In the genomic region with DNA sequence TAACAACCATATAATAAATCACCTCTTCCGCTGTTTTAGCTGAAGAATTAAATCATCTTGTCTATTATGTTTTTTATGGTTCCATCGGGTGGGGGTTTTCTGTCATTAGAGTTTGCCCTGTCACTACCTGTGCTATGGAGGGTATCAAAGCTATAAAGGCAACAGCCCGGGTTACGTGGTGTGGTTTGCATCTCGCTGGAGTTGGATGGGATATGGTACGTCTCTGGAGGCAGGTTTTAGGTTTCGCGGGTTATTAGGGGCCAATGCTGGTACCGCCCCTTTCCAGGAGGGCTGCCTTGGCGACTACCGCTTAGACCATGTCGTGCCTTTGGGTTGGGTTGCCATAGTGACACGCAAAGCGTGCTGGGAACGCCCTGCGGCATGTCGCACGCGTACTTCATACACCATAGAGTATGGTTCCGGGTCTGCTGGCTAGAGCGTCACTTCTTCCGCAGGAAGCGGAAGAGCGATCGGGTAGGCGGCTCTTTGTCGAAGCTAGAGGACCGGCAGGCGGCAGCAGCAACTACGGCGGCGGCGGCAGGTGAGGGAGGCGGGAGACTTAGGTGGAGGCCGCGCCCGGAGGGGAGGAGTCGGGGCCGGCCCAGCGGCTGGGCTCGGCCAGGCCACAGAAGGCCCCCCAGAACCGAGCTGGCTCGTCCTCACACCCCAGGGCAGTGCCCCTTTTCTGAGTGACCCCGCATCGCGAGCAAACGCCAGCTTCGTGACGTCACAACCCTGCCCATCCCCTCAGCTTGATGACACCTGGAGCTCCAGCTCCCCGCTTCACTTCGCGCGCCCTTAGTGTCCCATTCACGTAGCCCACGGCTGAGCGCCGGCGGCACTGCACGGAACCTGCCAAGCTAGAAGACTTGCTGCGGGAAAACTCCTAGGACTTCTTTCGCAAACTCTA, we compare ENCODE assay signal across 8 cellular contexts. TPM values are rescaled to one million over a fixed set of nuclear protein-coding genes. Genes with fewer than 3 reads are reported as not detected.
DNase-seq lines count a peak whose midpoint lies in the region; ATAC-seq and TF ChIP-seq lines count a peak whose summit lies in the region.

A gene with protein sequence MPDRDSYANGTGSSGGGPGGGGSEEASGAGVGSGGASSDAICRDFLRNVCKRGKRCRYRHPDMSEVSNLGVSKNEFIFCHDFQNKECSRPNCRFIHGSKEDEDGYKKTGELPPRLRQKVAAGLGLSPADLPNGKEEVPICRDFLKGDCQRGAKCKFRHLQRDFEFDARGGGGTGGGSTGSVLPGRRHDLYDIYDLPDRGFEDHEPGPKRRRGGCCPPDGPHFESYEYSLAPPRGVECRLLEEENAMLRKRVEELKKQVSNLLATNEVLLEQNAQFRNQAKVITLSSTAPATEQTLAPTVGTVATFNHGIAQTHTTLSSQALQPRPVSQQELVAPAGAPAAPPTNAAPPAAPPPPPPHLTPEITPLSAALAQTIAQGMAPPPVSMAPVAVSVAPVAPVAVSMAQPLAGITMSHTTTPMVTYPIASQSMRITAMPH (plus strand): TSS at position 489 of the 910 bp plus-strand sequence. CDS start 2,297 bp downstream, outside the sequence.

- WGBS in transverse colon (ENCODE audit: low coverage in 1 of 2), 2 donors = 1% methylated on average over 41 of the region's 61 CpGs; no CpG with 5 or more reads in 1 of the 2 donors

- in situ Hi-C loops in transverse colon (cut with MboI; ENCODE audit: low pct_ligation_motif_present in 1 of 4, low pct_unique_long_range_greater_than_20kb in 1 of 4, low sequenced_read_pairs in 3 of 4) = loop anchor here in 2 of 4 donors (10.0 kb wide), 2 partner anchors 73 to 393 kb away; a partner anchor contains a TSS

- peak within 1 kb of the TSS; percentile 64 for H3K9ac ChIP-seq in parathyroid adenoma

- peaks cover 28% of the 10 kb centered on the region for H3K4me1 ChIP-seq in cardiac muscle cell (ENCODE audit: low read depth)
- H3K4me1 ChIP-seq in parathyroid adenoma = peaks cover 11% of the 10 kb centered on the region
- H3K4me1 ChIP-seq in transverse colon = peaks cover 8 to 29% (median 20%) of the 10 kb centered on the region in 4 donors

- H3K4me3 ChIP-seq in GM12865 (ENCODE audit: low read depth, low read length) (peak within 1 kb of the TSS; percentile 98), cardiac muscle cell (peak within 1 kb of the TSS; percentile 93), parathyroid adenoma (ENCODE audit: low read depth, low read length) (peak within 1 kb of the TSS; percentile 98), transverse colon (peak within 1 kb of the TSS; percentile 54 to 89 (median 70))

- TF ChIP-seq POLR2A in transverse colon (IDR thresholded peaks at IDR 0.05) = peak; percentile 90

- ATAC-seq in HG02642 (IDR thresholded peaks at IDR 0.05; ENCODE audit: poor library complexity, unreplicated experiment) = peak; percentile 84

- H3K27ac ChIP-seq in cardiac muscle cell (peak within 1 kb of the TSS; percentile 96), parathyroid adenoma (peak within 1 kb of the TSS; percentile 97), transverse colon (peak within 1 kb of the TSS; percentile 91 to 99 (median 96))

- H3K27me3 ChIP-seq in cardiac muscle cell (no peaks in the 10 kb centered on the region), parathyroid adenoma (ENCODE audit: control insufficient read depth, insufficient read depth, low read length) (no peaks in the 10 kb centered on the region), transverse colon (no peaks in the 10 kb centered on the region)

- H2AFZ ChIP-seq in parathyroid adenoma = peak within 1 kb of the TSS; percentile 81

- H3K9me3 ChIP-seq in cardiac muscle cell (ENCODE audit: low read depth) (no peaks in the 10 kb centered on the region), parathyroid adenoma (ENCODE audit: control insufficient read depth, low read length) (no peaks in the 10 kb centered on the region), transverse colon (no peaks in the 10 kb centered on the region)

- no peak for TF ChIP-seq EP300 in transverse colon (IDR thresholded peaks at IDR 0.05; ENCODE audit: low read depth)

- H3K36me3 ChIP-seq in cardiac muscle cell = peaks cover 3% of the 10 kb centered on the region
- H3K36me3 ChIP-seq in parathyroid adenoma (ENCODE audit: control insufficient read depth, insufficient read depth, low read length) = no peaks in the 10 kb centered on the region
- H3K36me3 ChIP-seq in transverse colon = peaks cover 0 to 5% (median 0%) of the 10 kb centered on the region in 4 donors

- H3K4me2 ChIP-seq in parathyroid adenoma (ENCODE audit: low read length) = peak within 1 kb of the TSS; percentile 94

- peak; percentile 100 for DNase-seq in GM12865 (ENCODE audit: low read depth)
- peak; percentile 94 for DNase-seq in NCI-H1105 (lab: John Stamatoyannopoulos, UW)
- DNase-seq in SKM-1 treated with dmso at 0.1 percent for 144 hours (lab: John Stamatoyannopoulos, UW; ENCODE audit: unreplicated experiment) = peak; percentile 88
- peak; percentile 94 for DNase-seq in activated naive CD8-positive, alpha-beta T cell treated with anti-CD3 and anti-CD28 coated beads, Interleukin-2, amount 50 U/mL, for 16 hours (ENCODE audit: low read depth, low spot score)
- peak; percentile 99 for DNase-seq in cardiac muscle cell (ENCODE audit: low read depth in 1 of 2, low spot score in 1 of 2)
- peak; percentile 99 for DNase-seq in transverse colon

- TF ChIP-seq CTCF in GM12865 (IDR thresholded peaks at IDR 0.05; ENCODE audit: insufficient read depth, low read depth, low read length, missing control alignments) = peak; percentile 45
- peak; percentile 59 for TF ChIP-seq CTCF in cardiac muscle cell (IDR thresholded peaks at IDR 0.05; ENCODE audit: low read depth, low read length)
- TF ChIP-seq CTCF in parathyroid adenoma (IDR thresholded peaks at IDR 0.05) = peak; percentile 76
- TF ChIP-seq CTCF in transverse colon (IDR thresholded peaks at IDR 0.05) = peak in 4 of 5 experiments; percentile 41 to 83 (median 52)

- intact Hi-C loops in transverse colon (cut with DNase I; ENCODE audit: low total_unique reads) = loop anchor here (2.0 kb wide), 2 partner anchors 71 to 105 kb away; a partner anchor contains a TSS

- peaks cover 2% of the 10 kb centered on the region for H3K79me2 ChIP-seq in parathyroid adenoma

RNA-seq across cellular contexts. Expression of the gene that starts here (rescaled TPM):
- total RNA-seq in cardiac muscle cell (5.4 and 7.5 TPM in 2 replicates), transverse colon (10 to 100 TPM in 1 of 4 donors, 1 to 10 TPM in 3; 3.7 to 10.1 (median 4.5) TPM)
- polyA plus RNA-seq in cardiac muscle cell = 7.2 and 10.6 TPM in 2 replicates

Comparison
In these comparisons a context has a peak if more than half of its experiments do, and no peak if none do; other contexts are left out.
1. Peak in every context shown above with its lines: DNase-seq, ATAC-seq, H3K4me3 ChIP-seq and H3K27ac ChIP-seq.